ENCODE assay signal across 20 cellular contexts in the genomic region with DNA sequence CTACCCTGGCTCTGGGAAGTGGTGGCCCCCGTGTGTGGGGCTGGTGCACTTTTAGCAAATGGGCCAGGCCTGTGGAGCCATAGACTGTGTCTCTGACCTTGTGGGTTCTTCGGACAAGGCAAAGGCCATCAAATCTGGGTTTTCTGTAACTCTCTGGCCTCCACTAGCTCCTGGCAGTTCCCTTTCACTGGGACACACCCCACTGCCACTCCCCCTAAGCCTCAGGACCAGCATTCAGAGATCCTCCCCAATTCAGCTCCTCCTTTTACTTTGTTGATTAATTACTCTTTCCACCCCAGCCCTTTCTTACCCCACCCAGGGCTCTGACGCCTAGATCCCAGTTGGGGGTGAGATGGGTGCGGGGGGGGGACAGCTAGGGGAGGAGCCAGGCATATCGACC. TPM values are rescaled to one million over a fixed set of nuclear protein-coding genes. Genes with fewer than 3 reads are reported as not detected.
DNase-seq lines count a peak whose midpoint lies in the region; ATAC-seq and TF ChIP-seq lines count a peak whose summit lies in the region.
"Had no signal": no experiment of that assay in that cellular context is flagged by ENCODE, and none has a peak within 500 bp of the region (broad histone marks: within the 10 kb centered on the region; RNA-seq: fewer than 3 reads in every experiment).

No MANE protein-coding gene starts in this region.

- peaks cover 2% of the 10 kb centered on the region; the same call in 1 of the 3 replicates for H3K9me3 Mint-ChIP-seq in GM23338
- no peaks in the 10 kb centered on the region for H3K9me3 Mint-ChIP-seq in stimulated activated effector memory CD8-positive, alpha-beta T cell treated with anti-CD3 and anti-CD28 coated beads, Interleukin-12 subunit alpha, Interleukin-12 subunit beta, amount 100 ng/mL, for 72 hours
- peaks cover 0 to 3% of the 10 kb centered on the region in 2 donors for H3K9me3 Mint-ChIP-seq in stimulated activated naive B cell treated with anti-CD40 and anti-IgM and Interleukin-4, amounts not matched to agents 10 μg/mL and 1 μg/mL and 100 μg/mL, for 72 hours
- H3K9me3 Mint-ChIP-seq: CD4-positive, CD25-positive, alpha-beta regulatory T cell; CD8-positive, alpha-beta memory T cell had no signal

- H3K4me1 Mint-ChIP-seq in GM23338 = peaks cover 32% of the 10 kb centered on the region
- H3K4me1 Mint-ChIP-seq in stimulated activated effector memory CD8-positive, alpha-beta T cell treated with anti-CD3 and anti-CD28 coated beads, Interleukin-12 subunit alpha, Interleukin-12 subunit beta, amount 100 ng/mL, for 72 hours = no peaks in the 10 kb centered on the region
- no peaks in the 10 kb centered on the region for H3K4me1 Mint-ChIP-seq in stimulated activated naive B cell treated with anti-CD40 and anti-IgM and Interleukin-4, amounts not matched to agents 10 μg/mL and 1 μg/mL and 100 μg/mL, for 72 hours
- H3K4me1 Mint-ChIP-seq: CD4-positive, CD25-positive, alpha-beta regulatory T cell; CD8-positive, alpha-beta memory T cell had no signal

- H3K27ac ChIP-seq in GM23338 (ENCODE audit: low read depth) (no peak overlapping the region), HEK293 (ENCODE audit: extremely low read depth, low read depth, low read length) (no peak overlapping the region), esophagus squamous epithelium (peak overlapping the region; percentile 21 to 92 (median 86))

- DNase-seq in GM23338 (ENCODE audit: low spot score) (no peak), esophagus squamous epithelium (lab: John Stamatoyannopoulos, UW) (no peak)
- no peak for DNase-seq in stimulated activated effector memory CD8-positive, alpha-beta T cell treated with anti-CD3 and anti-CD28 coated beads, Interleukin-12 subunit alpha, Interleukin-12 subunit beta, amount 100 ng/mL, for 72 hours (ENCODE audit: low spot score in 2 of 2)
- no peak for DNase-seq in stimulated activated naive B cell treated with anti-CD40 and anti-IgM and Interleukin-4, amounts not matched to agents 10 μg/mL and 1 μg/mL and 100 μg/mL, for 72 hours
- DNase-seq in activated CD4-positive, alpha-beta T cell treated with anti-CD3 and anti-CD28 coated beads for 48 hours = no peak
- DNase-seq: ACHN; BE2C; C1 segment of cervical spinal cord; CD4-positive, CD25-positive, alpha-beta regulatory T cell; CD8-positive, alpha-beta memory T cell; COR-L47; DMS 273 treated with DMSO at 0.1 percent for 48 hours; DMS53; DND-41; EL; IMR-90 had no signal

- CTCF ChIA-PET in HEK293 (lab: Yijun Ruan, JAX) = no interaction called here

- no peaks in the 10 kb centered on the region for H3F3A ChIP-seq in GM23338 (replicated peaks; ENCODE audit: low read depth)

- no peaks in the 10 kb centered on the region for H3K36me3 ChIP-seq in GM23338 (ENCODE audit: insufficient read depth)
- H3K36me3 ChIP-seq in HEK293 (ENCODE audit: control insufficient read depth in 2 of 2, insufficient read depth in 1 of 2, low read length in 2 of 2) = no peaks in the 10 kb centered on the region
- no peaks in the 10 kb centered on the region for H3K36me3 ChIP-seq in esophagus squamous epithelium
- H3K36me3 ChIP-seq: BE2C, HAP-1 had no signal

- WGBS in esophagus squamous epithelium, 2 donors = 38 to 57% methylated on average over 3 to 4 of the region's 5 CpGs

- H2AFZ ChIP-seq in GM23338 = no peak overlapping the region

- no peaks in the 10 kb centered on the region for H4K20me1 ChIP-seq in GM23338 (replicated peaks; ENCODE audit: insufficient read depth)

- no peak overlapping the region for H3K4me3 Mint-ChIP-seq in GM23338
- H3K4me3 Mint-ChIP-seq in stimulated activated effector memory CD8-positive, alpha-beta T cell treated with anti-CD3 and anti-CD28 coated beads, Interleukin-12 subunit alpha, Interleukin-12 subunit beta, amount 100 ng/mL, for 72 hours = no peak overlapping the region
- no peak overlapping the region for H3K4me3 Mint-ChIP-seq in stimulated activated naive B cell treated with anti-CD40 and anti-IgM and Interleukin-4, amounts not matched to agents 10 μg/mL and 1 μg/mL and 100 μg/mL, for 72 hours
- H3K4me3 Mint-ChIP-seq: CD4-positive, CD25-positive, alpha-beta regulatory T cell; CD8-positive, alpha-beta memory T cell had no signal

- TF ChIP-seq POLR2A in esophagus squamous epithelium (IDR thresholded peaks at IDR 0.05) = no peak

- H3K9me2 ChIP-seq in GM23338 (ENCODE audit: insufficient read depth) = 0 out of 2 replicates have a peak, but pooled peaks cover 3% of the 10 kb centered on the region

- H3K9me3 ChIP-seq in HEK293 (ENCODE audit: control insufficient read depth, insufficient read depth, low read depth, low read length) (no peaks in the 10 kb centered on the region), esophagus squamous epithelium (no peaks in the 10 kb centered on the region)
- H3K9me3 ChIP-seq: BE2C, HAP-1 had no signal

- H3K27me3 ChIP-seq in GM23338 (ENCODE audit: insufficient read depth) (no peaks in the 10 kb centered on the region), esophagus squamous epithelium (peaks cover 0 to 29% (median 0%) of the 10 kb centered on the region in 4 donors)

- no peaks in the 10 kb centered on the region for H3K36me3 Mint-ChIP-seq in GM23338 (ENCODE audit: low read depth)
- no peaks in the 10 kb centered on the region for H3K36me3 Mint-ChIP-seq in stimulated activated effector memory CD8-positive, alpha-beta T cell treated with anti-CD3 and anti-CD28 coated beads, Interleukin-12 subunit alpha, Interleukin-12 subunit beta, amount 100 ng/mL, for 72 hours
- H3K36me3 Mint-ChIP-seq in stimulated activated naive B cell treated with anti-CD40 and anti-IgM and Interleukin-4, amounts not matched to agents 10 μg/mL and 1 μg/mL and 100 μg/mL, for 72 hours = no peaks in the 10 kb centered on the region
- H3K36me3 Mint-ChIP-seq: CD4-positive, CD25-positive, alpha-beta regulatory T cell; CD8-positive, alpha-beta memory T cell had no signal

- POLR2A ChIA-PET in HEK293 (lab: Yijun Ruan, JAX) = no interaction called here

- intact Hi-C loops in esophagus squamous epithelium (cut with DNase I) = no loop called here

- ATAC-seq in GM23338 = peak; percentile 30; the same call in 2 of the 3 replicates
- peak; percentile 22 for ATAC-seq in stimulated activated effector memory CD8-positive, alpha-beta T cell treated with anti-CD3 and anti-CD28 coated beads, Interleukin-12 subunit alpha, Interleukin-12 subunit beta, amount 100 ng/mL, for 72 hours
- no peak for ATAC-seq in stimulated activated naive B cell treated with anti-CD40 and anti-IgM and Interleukin-4, amounts not matched to agents 10 μg/mL and 1 μg/mL and 100 μg/mL, for 72 hours (replicated peaks)
- ATAC-seq: GM12878 had no signal

- no peak overlapping the region for H3K4me3 ChIP-seq in GM23338
- H3K4me3 ChIP-seq in HEK293 (ENCODE audit: low read depth, low read length) = no peak overlapping the region
- H3K4me3 ChIP-seq in esophagus squamous epithelium = no peak overlapping the region
- H3K4me3 ChIP-seq: GM12878, HAP-1 had no signal

- H3K4me2 ChIP-seq in GM23338 = no peak overlapping the region

- no peak for TF ChIP-seq CTCF in GM23338 (conservative IDR thresholded peaks at IDR 0.05; ENCODE audit: low read depth in 2 of 2)
- TF ChIP-seq CTCF in HEK293 (tag by site-specific recombination; IDR thresholded peaks at IDR 0.05) = no peak
- TF ChIP-seq CTCF in esophagus squamous epithelium (IDR thresholded peaks at IDR 0.05) = no peak

- peaks cover 17% of the 10 kb centered on the region for H3K27me3 Mint-ChIP-seq in GM23338 (ENCODE audit: insufficient read depth, low read depth, poor library complexity)
- peaks cover 7 to 13% of the 10 kb centered on the region in 2 donors for H3K27me3 Mint-ChIP-seq in stimulated activated naive B cell treated with anti-CD40 and anti-IgM and Interleukin-4, amounts not matched to agents 10 μg/mL and 1 μg/mL and 100 μg/mL, for 72 hours

- no peak overlapping the region for H3K27ac Mint-ChIP-seq in GM23338
- no peak overlapping the region for H3K27ac Mint-ChIP-seq in stimulated activated effector memory CD8-positive, alpha-beta T cell treated with anti-CD3 and anti-CD28 coated beads, Interleukin-12 subunit alpha, Interleukin-12 subunit beta, amount 100 ng/mL, for 72 hours
- no peak overlapping the region for H3K27ac Mint-ChIP-seq in stimulated activated naive B cell treated with anti-CD40 and anti-IgM and Interleukin-4, amounts not matched to agents 10 μg/mL and 1 μg/mL and 100 μg/mL, for 72 hours
- H3K27ac Mint-ChIP-seq: CD4-positive, CD25-positive, alpha-beta regulatory T cell; CD8-positive, alpha-beta memory T cell had no signal

- H3K4me1 ChIP-seq in GM23338 (ENCODE audit: insufficient read depth) = peaks cover 30% of the 10 kb centered on the region
- no peaks in the 10 kb centered on the region for H3K4me1 ChIP-seq in HEK293 (ENCODE audit: control insufficient read depth, insufficient read depth, low read length)
- peaks cover 0 to 41% (median 3%) of the 10 kb centered on the region in 3 donors for H3K4me1 ChIP-seq in esophagus squamous epithelium
- H3K4me1 ChIP-seq: BE2C, HAP-1 had no signal

- H3K79me2 ChIP-seq in GM23338 (replicated peaks; ENCODE audit: insufficient read depth) = no peaks in the 10 kb centered on the region

TF ChIP-seq in HEK293, 187 proteins besides CTCF, POLR2A, EP300 and RAD21:
- TF ChIP-seq ZNF501 (tag by site-specific recombination; IDR thresholded peaks at IDR 0.05) (no peak), ZBTB48 (tag by site-specific recombination; IDR thresholded peaks at IDR 0.05) (no peak), KLF1 (tag by site-specific recombination; IDR thresholded peaks at IDR 0.05) (peak; percentile 59; the same call in 1 of the 2 replicates), KLF9 (tag by site-specific recombination; IDR thresholded peaks at IDR 0.05; ENCODE audit: low read depth) (peak; percentile 50; the same call in 1 of the 2 replicates), ZNF76 (tag by site-specific recombination; IDR thresholded peaks at IDR 0.05; ENCODE audit: borderline replicate concordance, low read depth) (no peak)

RNA-seq across cellular contexts. Expression of a gene that starts 53.9 kb away (rescaled TPM):
- 0.90 and 1.7 TPM in 2 replicates for total RNA-seq in GM23338 (2014; rRNA removed; shearing (Covaris generic))
- 1.6 and 2.3 TPM in 2 replicates for polyA plus RNA-seq in GM23338 (2016; fragmentation: Nextera tagmentation; extraction: Ambion mirVana)
- total RNA-seq in esophagus squamous epithelium = 10 to 100 TPM; 18.1 to 27.4 (median 26.4) TPM
- total RNA-seq: CD4-positive, CD25-positive, alpha-beta regulatory T cell; CD8-positive, alpha-beta memory T cell; G401; GM12878; IMR-90 had no signal
- polyA plus RNA-seq: CD4-positive, CD25-positive, alpha-beta regulatory T cell; CD8-positive, alpha-beta memory T cell; IMR-90 had no signal

Comparison
In these comparisons a context has a peak if more than half of its experiments do, and no peak if none do; other contexts are left out.
1. ATAC-seq: peak in GM23338 (single experiment) and stimulated activated effector memory CD8-positive, alpha-beta T cell treated with anti-CD3 and anti-CD28 coated beads, Interleukin-12 subunit alpha, Interleukin-12 subunit beta, amount 100 ng/mL, for 72 hours (single experiment); none in stimulated activated naive B cell treated with anti-CD40 and anti-IgM and Interleukin-4, amounts not matched to agents 10 μg/mL and 1 μg/mL and 100 μg/mL, for 72 hours (0 of 2).
2. H3K27ac ChIP-seq: peak in esophagus squamous epithelium (4 of 4); none in GM23338 (single experiment) and HEK293 (single experiment).